ENCODE assay signal across 15 cellular contexts in genomic region chr1:17098440-17099317, GRCh38. TPM values are rescaled to one million over a fixed set of nuclear protein-coding genes. Genes with fewer than 3 reads are reported as not detected.
A peak's percentile ranks its signal among the peaks of the same experiment; 100 is the strongest.
DNase-seq lines count a peak whose midpoint lies in the region; ATAC-seq and TF ChIP-seq lines count a peak whose summit lies in the region.
"Had no signal": no experiment of that assay in that cellular context is flagged by ENCODE, and none has a peak within 500 bp of the region (broad histone marks: within the 10 kb centered on the region; RNA-seq: fewer than 3 reads in every experiment).

No MANE protein-coding gene starts in this region.

- DNase-seq in CD1c-positive myeloid dendritic cell (ENCODE audit: extremely low spot score) (peak; percentile 36), NOMO-1 treated with dmso at 0.1 percent for 144 hours (lab: John Stamatoyannopoulos, UW; ENCODE audit: unreplicated experiment) (peak; percentile 41), fibroblast of peridontal ligament (ENCODE audit: extremely low read depth) (peak; percentile 12), gastrocnemius medialis (peak; percentile 98 to 100), NCI-H2196 (lab: John Stamatoyannopoulos, UW; ENCODE audit: unreplicated experiment) (no peak), left lung (no peak)
- DNase-seq in effector CD4-positive, alpha-beta T cell, result no peak
- DNase-seq: activated CD4-positive, alpha-beta T cell treated with anti-CD3 and anti-CD28 coated beads, Interleukin-2, amount 10 ng/mL, durations not matched to agents 24 days and 14 days; effector memory CD8-positive, alpha-beta T cell; naive B cell; stimulated activated naive CD4-positive, alpha-beta T cell had no signal

- in situ Hi-C loops in gastrocnemius medialis (cut with MboI; ENCODE audit: low sequenced_read_pairs in 4 of 4), result no loop called here

- no peak for TF ChIP-seq CTCF in gastrocnemius medialis (IDR thresholded peaks at IDR 0.05 in 4 of 5, conservative IDR thresholded peaks at IDR 0.05 in 1 of 5)
- no peak for TF ChIP-seq CTCF in left lung (IDR thresholded peaks at IDR 0.05)

- H3K9me3 ChIP-seq in gastrocnemius medialis (no peaks in the 10 kb centered on the region), left lung (no peaks in the 10 kb centered on the region)

- H3K27me3 ChIP-seq in gastrocnemius medialis (no peaks in the 10 kb centered on the region), left lung (no peaks in the 10 kb centered on the region)

- H3K4me1 ChIP-seq in gastrocnemius medialis, result peaks cover 55 to 88% of the 10 kb centered on the region in 2 donors
- H3K4me1 ChIP-seq in left lung, result peaks cover 0 to 38% of the 10 kb centered on the region in 2 donors

- TF ChIP-seq POLR2A in gastrocnemius medialis (IDR thresholded peaks at IDR 0.05), result peak in 1 of 2 donors; percentile 17

- H3K36me3 ChIP-seq in gastrocnemius medialis (peaks cover 0 to 12% of the 10 kb centered on the region in 2 donors), left lung (peaks cover 0 to 9% of the 10 kb centered on the region in 2 donors)

- intact Hi-C loops in gastrocnemius medialis (cut with DNase I; ENCODE audit: low total_unique reads) (loop anchor here (1.0 to 2.0 kb wide), 2 partner anchors 16 to 36 kb away; no protein-coding TSS in a partner anchor), left lung (cut with DNase I) (no loop called here)

- peak; percentile 76 to 84 for ATAC-seq in gastrocnemius medialis
- ATAC-seq in left lung, result no peak
- ATAC-seq in HG03565 (IDR thresholded peaks at IDR 0.05; ENCODE audit: unreplicated experiment), result no peak
- ATAC-seq: activated naive CD4-positive, alpha-beta T cell treated with anti-CD3 and anti-CD28 coated beads, Interleukin-2, amount 50 U/mL, for 72 hours; effector memory CD8-positive, alpha-beta T cell; SK-N-SH treated with all-trans-retinoic acid at 6 μM for 48 hours had no signal

- H3K27ac ChIP-seq in gastrocnemius medialis (peak overlapping the region; percentile 89 to 97 (median 96)), left lung (peak overlapping the region in 1 of 2 donors; percentile 92)

- H3K4me3 ChIP-seq in gastrocnemius medialis (no peak overlapping the region), left lung (no peak overlapping the region)
- H3K4me3 ChIP-seq: K562 had no signal

RNA-seq across cellular contexts. Expression of gene PADI2, which starts 20.6 kb away (rescaled TPM):
- total RNA-seq in gastrocnemius medialis, result 100 to 1,000 TPM; 156 to 176 (median 171) TPM
- 10 to 100 TPM in 1 of 2 donors, 1 to 10 TPM in 1; 2.2 to 35.4 TPM for total RNA-seq in left lung

RNA-seq across cellular contexts. Expression of gene SDHB, which starts 44.8 kb away (rescaled TPM):
- total RNA-seq in gastrocnemius medialis (100 to 1,000 TPM; 238 to 405 (median 328) TPM), left lung (100 to 1,000 TPM in 1 of 2 donors, 10 to 100 TPM in 1; 87.7 to 110 TPM)

Comparison
In these comparisons a context has a peak if more than half of its experiments do, and no peak if none do; other contexts are left out.
1. DNase-seq: peak in CD1c-positive myeloid dendritic cell (single experiment), NOMO-1 treated with dmso at 0.1 percent for 144 hours (single experiment), fibroblast of peridontal ligament (single experiment) and gastrocnemius medialis (2 of 2); none in NCI-H2196 (single experiment), left lung (0 of 2) and effector CD4-positive, alpha-beta T cell (single experiment).
2. ATAC-seq: peak in gastrocnemius medialis (2 of 2); none in left lung (single experiment) and HG03565 (single experiment).
3. RNA of gene PADI2, which starts 20.6 kb away (total RNA-seq): 156 to 176 TPM in gastrocnemius medialis; 2.2 to 35.4 TPM in left lung; every median in the first group is over 4 times any median in the second.